In genomic region chr11:118689852-118690552, GRCh38 we compare ENCODE assay signal across 8 cellular contexts. TPM values are rescaled to one million over a fixed set of nuclear protein-coding genes. Genes with fewer than 3 reads are reported as not detected.
DNase-seq lines count a peak whose midpoint lies in the region; ATAC-seq and TF ChIP-seq lines count a peak whose summit lies in the region.

No MANE protein-coding gene starts in this region.

- H3K9me3 Mint-ChIP-seq in nephron progenitor cell = no peaks in the 10 kb centered on the region

- ATAC-seq in GM21825 (IDR thresholded peaks at IDR 0.05; ENCODE audit: unreplicated experiment) = peak; percentile 63

- H3K27ac Mint-ChIP-seq in nephron progenitor cell = peak overlapping the region; percentile 78

- H3K4me3 Mint-ChIP-seq in nephron progenitor cell = peak overlapping the region; percentile 75

- DNase-seq in DMS153 treated with DMSO at 0.1 percent for 48 hours (lab: John Stamatoyannopoulos, UW; ENCODE audit: unreplicated experiment) = peak; percentile 96
- peak; percentile 89 for DNase-seq in LHCN-M2 (ENCODE audit: low read depth)
- DNase-seq in RPMI8226 = peak; percentile 95
- DNase-seq in activated effector memory CD4-positive, alpha-beta T cell treated with anti-CD3 and anti-CD28 coated beads, Interleukin-2, amount 50 U/mL, for 16 hours = peak; percentile 92
- DNase-seq in fibroblast of the conjunctiva (ENCODE audit: low read depth) = peak; percentile 92
- DNase-seq in nephron progenitor cell = peak; percentile 93
- peak; percentile 75 for DNase-seq in stimulated activated naive CD4-positive, alpha-beta T cell treated with Interleukin-2 at 50 U/mL for 16 hours (lab: John Stamatoyannopoulos, UW)

- H3K27me3 Mint-ChIP-seq in nephron progenitor cell (ENCODE audit: low read depth, poor library complexity) = peaks cover 10% of the 10 kb centered on the region

- no peaks in the 10 kb centered on the region for H3K36me3 Mint-ChIP-seq in nephron progenitor cell (ENCODE audit: low read depth)

- TF ChIP-seq CTCF in nephron progenitor cell (IDR thresholded peaks at IDR 0.05) = peak; percentile 90

- H3K4me1 Mint-ChIP-seq in nephron progenitor cell = peaks cover 61% of the 10 kb centered on the region

RNA-seq across cellular contexts. Expression of gene TREH, which starts 10.6 kb away (rescaled TPM):
- total RNA-seq in LHCN-M2 (2014; rRNA removed) = not detected in 2 replicates
- polyA plus RNA-seq in LHCN-M2 (2012) = 0.23 TPM

Comparison
In these comparisons a context has a peak if more than half of its experiments do, and no peak if none do; other contexts are left out.
1. Peak in every context shown above with its lines: DNase-seq and ATAC-seq.